8 cellular contexts compared by ENCODE assay signal in the genomic region with DNA sequence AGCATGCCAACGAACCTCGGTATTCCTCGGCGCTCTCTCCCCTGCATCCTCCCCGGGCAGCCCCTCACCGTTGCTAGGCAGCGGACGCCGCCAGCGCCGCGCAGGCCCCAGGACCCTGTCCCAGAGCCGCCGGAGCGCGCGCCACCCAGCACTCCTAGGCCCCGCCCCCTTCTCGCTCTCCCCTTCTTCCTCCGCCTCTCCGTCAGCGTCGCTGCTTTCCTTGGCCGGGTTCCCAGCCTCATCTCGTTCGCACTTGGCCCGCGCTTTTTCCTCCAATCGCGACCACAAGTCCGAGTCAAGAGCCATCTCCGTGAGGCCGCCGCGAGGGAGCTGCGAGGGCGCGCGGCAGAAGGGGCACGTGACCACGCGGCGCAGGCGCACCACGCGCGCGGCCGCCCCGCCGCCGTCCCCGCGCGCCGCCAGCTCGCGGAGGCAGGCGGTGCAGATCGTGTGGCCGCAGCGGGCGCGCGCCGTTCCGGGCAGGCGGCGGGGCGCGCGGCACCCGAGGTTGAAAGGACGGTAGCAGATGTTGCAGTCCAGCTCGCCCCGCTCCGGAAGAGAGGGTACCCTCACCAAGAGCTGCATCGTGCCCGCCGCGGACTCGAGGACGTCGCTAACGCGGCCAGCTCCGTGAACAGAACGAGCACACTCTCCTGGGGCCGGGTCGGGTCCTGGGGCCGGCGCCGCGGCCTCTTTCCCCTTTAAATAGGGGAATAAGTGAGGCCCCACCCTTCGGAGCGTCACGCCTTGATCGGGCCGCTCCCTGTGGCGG. TPM values are rescaled to one million over a fixed set of nuclear protein-coding genes. Genes with fewer than 3 reads are reported as not detected.
A peak's percentile ranks its signal among the peaks of the same experiment; 100 is the strongest.
DNase-seq lines count a peak whose midpoint lies in the region; TF ChIP-seq lines count a peak whose summit lies in the region.

Gene RNF227 (minus strand): TSS at position 679 of the 772 bp plus-strand sequence. CDS start 94 bp downstream, at position 585.

- H3K4me3 ChIP-seq in NB4 (ENCODE audit: low read depth, low read length) (peak within 1 kb of the TSS; percentile 74), suprapubic skin (peak within 1 kb of the TSS; percentile 63)

- peak within 1 kb of the TSS; percentile 97 for H3K27ac ChIP-seq in suprapubic skin

- peaks cover 37% of the 10 kb centered on the region for H3K4me1 ChIP-seq in suprapubic skin

- no peaks in the 10 kb centered on the region for H3K27me3 ChIP-seq in suprapubic skin

- TF ChIP-seq CTCF in NB4 (IDR thresholded peaks at IDR 0.05; ENCODE audit: low read depth, low read length) (no peak), suprapubic skin (IDR thresholded peaks at IDR 0.05) (peak in 1 of 2 donors; percentile 5)

- peak; percentile 92 for DNase-seq in ELF-1 (ENCODE audit: low read depth, low spot score)
- DNase-seq in HEK293T (ENCODE audit: extremely low spot score): peak; percentile 83
- peak; percentile 92 for DNase-seq in NB4 (ENCODE audit: low read depth)
- DNase-seq in SK-N-DZ (ENCODE audit: low spot score): peak; percentile 98
- DNase-seq in activated naive CD4-positive, alpha-beta T cell treated with anti-CD3 and anti-CD28 coated beads, Interleukin-2, amount 50 U/mL, for 16 hours: peak; percentile 85
- peak; percentile 81 for DNase-seq in globus pallidus (ENCODE audit: low spot score)
- peak; percentile 84 for DNase-seq in occipital lobe (lab: John Stamatoyannopoulos, UW)
- peak; percentile 94 to 96 for DNase-seq in suprapubic skin (ENCODE audit: low spot score in 2 of 2)

- WGBS in suprapubic skin: under 1% methylated on average over 27 of the region's 100 CpGs

- TF ChIP-seq POLR2A in NB4 (IDR thresholded peaks at IDR 0.05; ENCODE audit: extremely low read depth, insufficient read length): no peak
- peak in 1 of 2 donors; percentile 49 for TF ChIP-seq POLR2A in suprapubic skin (IDR thresholded peaks at IDR 0.05)

- no peak for TF ChIP-seq EP300 in suprapubic skin (IDR thresholded peaks at IDR 0.05)

- POLR2A ChIA-PET in HEK293T (lab: Yijun Ruan, JAX): interaction anchor here (0.7 to 6.0 kb wide), 22 partner anchors 9 to 295 kb away, joined by 3 to 69 read pairs (median 4); partner anchors contain the start of genes AURKB, CNTROB, KDM6B and NAA38

- peaks cover 15% of the 10 kb centered on the region for H3K36me3 ChIP-seq in suprapubic skin

- CTCF ChIA-PET in HEK293T (lab: Yijun Ruan, JAX): interaction anchor here (1.1 to 2.8 kb wide), 3 partner anchors 74 to 142 kb away, joined by 3 to 14 read pairs (median 7); no protein-coding TSS in a partner anchor

- H3K9me3 ChIP-seq in suprapubic skin: no peaks in the 10 kb centered on the region

TF ChIP-seq in HEK293T, 16 proteins besides CTCF, POLR2A, EP300 and RAD21:
- TF ChIP-seq FOXM1 (IDR thresholded peaks at IDR 0.05; ENCODE audit: borderline replicate concordance) (peak; percentile 64; the same call in 1 of the 2 replicates), SUZ12 (IDR thresholded peaks at IDR 0.05) (no peak), L3MBTL2 (conservative IDR thresholded peaks at IDR 0.05) (peak; percentile 98), FOXA1 (IDR thresholded peaks at IDR 0.05) (no peak), NFRKB (IDR thresholded peaks at IDR 0.05) (no peak)
- TF ChIP-seq, protein P1, sequence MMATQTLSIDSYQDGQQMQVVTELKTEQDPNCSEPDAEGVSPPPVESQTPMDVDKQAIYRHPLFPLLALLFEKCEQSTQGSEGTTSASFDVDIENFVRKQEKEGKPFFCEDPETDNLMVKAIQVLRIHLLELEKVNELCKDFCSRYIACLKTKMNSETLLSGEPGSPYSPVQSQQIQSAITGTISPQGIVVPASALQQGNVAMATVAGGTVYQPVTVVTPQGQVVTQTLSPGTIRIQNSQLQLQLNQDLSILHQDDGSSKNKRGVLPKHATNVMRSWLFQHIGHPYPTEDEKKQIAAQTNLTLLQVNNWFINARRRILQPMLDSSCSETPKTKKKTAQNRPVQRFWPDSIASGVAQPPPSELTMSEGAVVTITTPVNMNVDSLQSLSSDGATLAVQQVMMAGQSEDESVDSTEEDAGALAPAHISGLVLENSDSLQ (IDR thresholded peaks at IDR 0.05): no peak
TF ChIP-seq in HEK293T: peak in this region for 2.

RNA-seq across cellular contexts. Expression of gene RNF227, which starts in this region (rescaled TPM):
- polyA plus RNA-seq in SK-N-DZ (2014; cell fraction: cytosol; rRNA removed): 4.1 and 4.3 TPM in 2 replicates
- polyA plus RNA-seq in SK-N-DZ (2014; cell fraction: nucleus; rRNA removed): 1.7 and 3.0 TPM in 2 replicates
- total RNA-seq in occipital lobe: 7.3 TPM
- 10 to 100 TPM; 51.1 to 66.3 (median 57.3) TPM for total RNA-seq in suprapubic skin

Comparison
In these comparisons a context has a peak if more than half of its experiments do, and no peak if none do; other contexts are left out.
1. Peak in every context shown above with its lines: DNase-seq, H3K4me3 ChIP-seq and H3K27ac ChIP-seq.